In genomic region chr10:122426834-122427233, GRCh38 we compare ENCODE assay signal across 22 cellular contexts. TPM values are rescaled to one million over a fixed set of nuclear protein-coding genes. Genes with fewer than 3 reads are reported as not detected.
"Had no signal": no experiment of that assay in that cellular context is flagged by ENCODE, and none has a peak within 500 bp of the region (broad histone marks: within the 10 kb centered on the region; RNA-seq: fewer than 3 reads in every experiment).

No MANE protein-coding gene starts in this region.

- H3K4me3 Mint-ChIP-seq: activated CD4-positive, alpha-beta T cell treated with anti-CD3 and anti-CD28 coated beads, Interleukin-2, amount 10 ng/mL, durations not matched to agents 24 days and 14 days; activated naive CD8-positive, alpha-beta T cell treated with anti-CD3 and anti-CD28 coated beads for 36 hours; dendritic cell treated with granulocyte-macrophage colony-stimulating factor and Interleukin-4, amounts not matched to agents 40 ng/mL and 50 ng/mL, for 4 days; T-helper 1 cell treated with Interleukin-12 subunit alpha and Interleukin-12 subunit beta and Interleukin-4 antibody, amounts not matched to agents 30 μg/mL and 1 μg/mL, for 36 hours had no signal

- H3K27me3 Mint-ChIP-seq: activated CD4-positive, alpha-beta T cell treated with anti-CD3 and anti-CD28 coated beads, Interleukin-2, amount 10 ng/mL, durations not matched to agents 24 days and 14 days; activated naive CD8-positive, alpha-beta T cell treated with anti-CD3 and anti-CD28 coated beads for 36 hours; dendritic cell treated with granulocyte-macrophage colony-stimulating factor and Interleukin-4, amounts not matched to agents 40 ng/mL and 50 ng/mL, for 4 days had no signal

- H3K4me2 ChIP-seq: SK-N-SH had no signal

- H3K79me2 ChIP-seq: parathyroid adenoma had no signal

- H3K4me1 ChIP-seq: parathyroid adenoma, testis had no signal

- H3K9ac ChIP-seq: parathyroid adenoma, SK-N-SH had no signal

- H3K4me3 ChIP-seq: stomach, testis, upper lobe of right lung had no signal

- H3K27ac ChIP-seq: epithelial cell of prostate, parathyroid adenoma, stomach, testis, upper lobe of right lung had no signal

- DNase-seq: activated CD4-positive, alpha-beta T cell treated with anti-CD3 and anti-CD28 coated beads, Interleukin-2, amount 10 ng/mL, durations not matched to agents 24 days and 14 days; activated CD4-positive, CD25-positive, alpha-beta regulatory T cell; activated CD8-positive, alpha-beta memory T cell treated with anti-CD3 and anti-CD28 coated beads for 24 hours; activated naive CD8-positive, alpha-beta T cell treated with anti-CD3 and anti-CD28 coated beads for 36 hours; anterior cingulate cortex; effector memory CD4-positive, alpha-beta T cell; foreskin melanocyte; kidney glomerular epithelial cell; mesendoderm; SK-N-SH; stimulated activated CD4-positive, alpha-beta T cell treated with anti-CD3 and anti-CD28 coated beads, Interleukin-1b, Interleukin-23, amount 100 ng/mL, for 48 hours; stomach; testis; upper lobe of right lung had no signal

- H3K27me3 ChIP-seq: stomach, testis, upper lobe of right lung had no signal

- H2AFZ ChIP-seq: parathyroid adenoma had no signal

- H3K27ac Mint-ChIP-seq: activated CD4-positive, alpha-beta T cell treated with anti-CD3 and anti-CD28 coated beads, Interleukin-2, amount 10 ng/mL, durations not matched to agents 24 days and 14 days; activated naive CD8-positive, alpha-beta T cell treated with anti-CD3 and anti-CD28 coated beads for 36 hours; activated T-helper 2 cell treated with anti-CD3 and anti-CD28 coated beads, Interferon-gamma antibody, Interleukin-2, Interleukin-4, amounts not matched to agents 10 μg/mL and 5 μg/mL and 100 μg/mL, durations not matched to agents 14 hours and 24 hours and 36 hours; dendritic cell treated with granulocyte-macrophage colony-stimulating factor and Interleukin-4, amounts not matched to agents 40 ng/mL and 50 ng/mL, for 4 days; T-helper 1 cell treated with Interleukin-12 subunit alpha and Interleukin-12 subunit beta and Interleukin-4 antibody, amounts not matched to agents 30 μg/mL and 1 μg/mL, for 36 hours had no signal

- H3K9me3 ChIP-seq: SK-N-SH, stomach, testis, upper lobe of right lung had no signal

- H3K9me3 Mint-ChIP-seq: activated CD4-positive, alpha-beta T cell treated with anti-CD3 and anti-CD28 coated beads, Interleukin-2, amount 10 ng/mL, durations not matched to agents 24 days and 14 days; activated naive CD8-positive, alpha-beta T cell treated with anti-CD3 and anti-CD28 coated beads for 36 hours; activated T-helper 2 cell treated with anti-CD3 and anti-CD28 coated beads, Interferon-gamma antibody, Interleukin-2, Interleukin-4, amounts not matched to agents 10 μg/mL and 5 μg/mL and 100 μg/mL, durations not matched to agents 14 hours and 24 hours and 36 hours; dendritic cell treated with granulocyte-macrophage colony-stimulating factor and Interleukin-4, amounts not matched to agents 40 ng/mL and 50 ng/mL, for 4 days; T-helper 1 cell treated with Interleukin-12 subunit alpha and Interleukin-12 subunit beta and Interleukin-4 antibody, amounts not matched to agents 30 μg/mL and 1 μg/mL, for 36 hours had no signal

RNA-seq across cellular contexts. Expression of gene ARMS2, which starts 27.6 kb away (rescaled TPM):
- total RNA-seq: activated CD4-positive, alpha-beta T cell treated with anti-CD3 and anti-CD28 coated beads, Interleukin-2, amount 10 ng/mL, durations not matched to agents 24 days and 14 days; activated naive CD8-positive, alpha-beta T cell treated with anti-CD3 and anti-CD28 coated beads for 36 hours; activated T-helper 2 cell treated with anti-CD3 and anti-CD28 coated beads, Interferon-gamma antibody, Interleukin-2, Interleukin-4, amounts not matched to agents 10 μg/mL and 5 μg/mL and 100 μg/mL, durations not matched to agents 14 hours and 24 hours and 36 hours; cerebellum; fibroblast of lung; renal cortical epithelial cell; stomach; upper lobe of right lung had no signal

RNA-seq across cellular contexts. Expression of gene HTRA1, which starts 34.5 kb away (rescaled TPM):
- total RNA-seq: activated CD4-positive, alpha-beta T cell treated with anti-CD3 and anti-CD28 coated beads, Interleukin-2, amount 10 ng/mL, durations not matched to agents 24 days and 14 days; activated naive CD8-positive, alpha-beta T cell treated with anti-CD3 and anti-CD28 coated beads for 36 hours; activated T-helper 2 cell treated with anti-CD3 and anti-CD28 coated beads, Interferon-gamma antibody, Interleukin-2, Interleukin-4, amounts not matched to agents 10 μg/mL and 5 μg/mL and 100 μg/mL, durations not matched to agents 14 hours and 24 hours and 36 hours had no signal
